Comparison of ENCODE assay signal across 15 cellular contexts in genomic region chr21:37270576-37271365, GRCh38.
"Had no signal": no experiment of that assay in that cellular context is flagged by ENCODE, and none has a peak within 500 bp of the region (broad histone marks: within the 10 kb centered on the region; RNA-seq: fewer than 3 reads in every experiment).

No MANE protein-coding gene starts in this region.

- DNase-seq: activated CD4-positive, alpha-beta memory T cell treated with anti-CD3 and anti-CD28 coated beads for 36 hours; activated CD4-positive, alpha-beta T cell treated with anti-CD3 and anti-CD28 coated beads for 36 hours; activated naive CD4-positive, alpha-beta T cell; activated naive CD8-positive, alpha-beta T cell treated with anti-CD3 and anti-CD28 coated beads for 36 hours; activated T-cell treated with anti-CD3 and anti-CD28 coated beads for 4 hours; amniotic stem cell; caudate nucleus; dorsolateral prefrontal cortex; mesenchymal stem cell; nephron progenitor cell; stimulated activated CD4-positive, alpha-beta T cell treated with anti-CD3 and anti-CD28 coated beads, Interleukin-2, amount 100 ng/mL, for 24 hours; SW 1271 had no signal

- H3K4me3 Mint-ChIP-seq: activated CD4-positive, alpha-beta memory T cell treated with anti-CD3 and anti-CD28 coated beads for 36 hours; activated naive CD8-positive, alpha-beta T cell treated with anti-CD3 and anti-CD28 coated beads for 36 hours; stimulated activated naive CD8-positive, alpha-beta T cell treated with anti-CD3 and anti-CD28 coated beads, Interleukin-15, Interleukin-2, amounts not matched to agents 100 ng/mL and 50 ng/mL, for 24 hours had no signal

- H3K27ac Mint-ChIP-seq: activated CD4-positive, alpha-beta memory T cell treated with anti-CD3 and anti-CD28 coated beads for 36 hours; activated CD4-positive, alpha-beta T cell treated with anti-CD3 and anti-CD28 coated beads for 36 hours; activated naive CD8-positive, alpha-beta T cell treated with anti-CD3 and anti-CD28 coated beads for 36 hours; activated T-helper 1 cell treated with anti-CD3 and anti-CD28 coated beads, Interleukin-12 subunit alpha, Interleukin-12 subunit beta, Interleukin-2, Interleukin-4 antibody, amounts not matched to agents 30 ng/mL and 10 ng/mL and 1 ng/mL, durations not matched to agents 14 hours and 24 hours and 36 hours; nephron progenitor cell; stimulated activated naive CD8-positive, alpha-beta T cell treated with anti-CD3 and anti-CD28 coated beads, Interleukin-15, Interleukin-2, amounts not matched to agents 100 ng/mL and 50 ng/mL, for 24 hours had no signal

- H3K27me3 Mint-ChIP-seq: activated CD4-positive, alpha-beta memory T cell treated with anti-CD3 and anti-CD28 coated beads for 36 hours; activated CD4-positive, alpha-beta T cell treated with anti-CD3 and anti-CD28 coated beads for 36 hours; activated naive CD8-positive, alpha-beta T cell treated with anti-CD3 and anti-CD28 coated beads for 36 hours; stimulated activated naive CD8-positive, alpha-beta T cell treated with anti-CD3 and anti-CD28 coated beads, Interleukin-15, Interleukin-2, amounts not matched to agents 100 ng/mL and 50 ng/mL, for 24 hours had no signal

- H3K27ac ChIP-seq: dorsolateral prefrontal cortex, esophagus muscularis mucosa had no signal

- H3K4me3 ChIP-seq: dorsolateral prefrontal cortex, esophagus muscularis mucosa had no signal

- H3K36me3 ChIP-seq: esophagus muscularis mucosa had no signal

- H3K27me3 ChIP-seq: dorsolateral prefrontal cortex, esophagus muscularis mucosa had no signal

- H3K9me3 ChIP-seq: esophagus muscularis mucosa had no signal

- H3K9me3 Mint-ChIP-seq: activated CD4-positive, alpha-beta memory T cell treated with anti-CD3 and anti-CD28 coated beads for 36 hours; activated naive CD8-positive, alpha-beta T cell treated with anti-CD3 and anti-CD28 coated beads for 36 hours; activated T-helper 1 cell treated with anti-CD3 and anti-CD28 coated beads, Interleukin-12 subunit alpha, Interleukin-12 subunit beta, Interleukin-2, Interleukin-4 antibody, amounts not matched to agents 30 ng/mL and 10 ng/mL and 1 ng/mL, durations not matched to agents 14 hours and 24 hours and 36 hours; nephron progenitor cell; stimulated activated naive CD8-positive, alpha-beta T cell treated with anti-CD3 and anti-CD28 coated beads, Interleukin-15, Interleukin-2, amounts not matched to agents 100 ng/mL and 50 ng/mL, for 24 hours had no signal

- ATAC-seq: activated CD4-positive, alpha-beta T cell treated with anti-CD3 and anti-CD28 coated beads for 36 hours had no signal
